In the genomic region with DNA sequence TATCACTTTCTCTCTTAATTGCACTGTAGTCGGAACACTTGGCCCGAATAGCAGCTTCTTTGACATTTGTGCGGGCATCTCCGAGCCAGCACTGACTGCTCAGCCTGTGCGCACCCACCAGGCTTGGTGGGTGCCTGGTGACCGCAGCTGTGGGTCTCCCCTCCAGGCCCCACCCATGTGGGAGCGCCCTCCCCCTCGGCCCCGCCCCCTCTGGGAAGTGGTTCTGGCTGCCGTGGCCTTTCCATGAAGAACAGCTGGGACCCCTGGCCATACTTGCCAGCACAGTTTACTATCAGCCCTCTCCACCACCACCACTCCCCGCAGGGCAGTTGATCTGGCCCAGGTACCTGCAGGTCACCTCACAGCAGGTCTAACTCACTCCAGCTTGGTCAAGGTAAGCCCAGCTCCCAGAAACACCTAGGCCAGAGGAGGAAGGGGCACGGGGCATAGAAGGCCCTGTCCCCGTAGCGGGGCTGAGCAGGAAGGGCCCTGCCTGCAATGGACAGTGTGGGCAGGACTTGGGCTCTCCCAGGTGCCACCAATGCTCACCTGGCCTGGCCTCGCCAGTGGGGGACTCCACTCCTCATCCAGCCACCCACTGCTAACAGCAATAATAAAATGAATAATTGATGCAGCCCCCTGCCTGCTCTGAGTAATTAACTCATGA, we compare ENCODE assay signal across 19 cellular contexts. TPM values are rescaled to one million over a fixed set of nuclear protein-coding genes. Genes with fewer than 3 reads are reported as not detected.
A peak's percentile ranks its signal among the peaks of the same experiment; 100 is the strongest.
DNase-seq lines count a peak whose midpoint lies in the region; ATAC-seq, FAIRE-seq and TF ChIP-seq lines count a peak whose summit lies in the region.
"Had no signal": no experiment of that assay in that cellular context is flagged by ENCODE, and none has a peak within 500 bp of the region (broad histone marks: within the 10 kb centered on the region; RNA-seq: fewer than 3 reads in every experiment).

No MANE protein-coding gene starts in this region.

- no peak for FAIRE-seq in K562 (lab: Jason Lieb, UNC)
- FAIRE-seq: A549 had no signal

- H3K4me2 ChIP-seq in K562 (ENCODE audit: insufficient read depth, low read length), result no peak overlapping the region
- H3K4me2 ChIP-seq: A549 had no signal

- H4K20me1 ChIP-seq in K562 (replicated peaks; ENCODE audit: control insufficient read depth, insufficient read depth, low read length), result peaks cover 8% of the 10 kb centered on the region

- peaks cover 3% of the 10 kb centered on the region for H3K9me1 ChIP-seq in K562 (ENCODE audit: control insufficient read depth, insufficient read depth, low read length)

- H2AFZ ChIP-seq in K562 (ENCODE audit: low read depth, low read length), result no peak overlapping the region

- no peaks in the 10 kb centered on the region for H3K79me2 ChIP-seq in K562 (ENCODE audit: control insufficient read depth, insufficient read depth, low read length)

- H3K27me3 ChIP-seq in right atrium auricular region, result no peaks in the 10 kb centered on the region
- peaks cover 0 to 54% of the 10 kb centered on the region in 2 experiments; a peak in 4 of 5 replicates for H3K27me3 ChIP-seq in K562 (ENCODE audit: control insufficient read depth in 2 of 2, insufficient read depth in 2 of 2, low read length in 2 of 2)

- intact Hi-C loops in left cardiac atrium (cut with DNase I), result no loop called here
- intact Hi-C loops in K562 (cut with micrococcal nuclease), result no loop called here

- ATAC-seq in left cardiac atrium (no peak), K562 (no peak), omental fat pad (ENCODE audit: low FRiP score) (no peak)
- ATAC-seq: A549 had no signal

- TF ChIP-seq EP300 in K562 (IDR thresholded peaks at IDR 0.05; ENCODE audit: low read length), result no peak

- H3K4me3 ChIP-seq in right atrium auricular region (no peak overlapping the region), K562 (no peak overlapping the region)
- H3K4me3 ChIP-seq: A549, HAP-1 had no signal

- peaks cover 0 to 11% of the 10 kb centered on the region in 2 donors for H3K4me1 ChIP-seq in right atrium auricular region
- H3K4me1 ChIP-seq in K562 (replicated peaks in 1 of 2; ENCODE audit: control insufficient read depth in 2 of 2, insufficient read depth in 2 of 2, low read length in 2 of 2), result peaks cover 4 to 34% of the 10 kb centered on the region in 2 experiments; a peak in 4 of 5 replicates
- H3K4me1 ChIP-seq: HAP-1 had no signal

- no TSS peak for BruUV-seq in K562 (replicated peaks; lab: Mats Ljungman, UMichigan)

- no peak for TF ChIP-seq CTCF in right atrium auricular region (IDR thresholded peaks at IDR 0.05)
- TF ChIP-seq CTCF in K562 (IDR thresholded peaks at IDR 0.05 in 2 of 3, conservative IDR thresholded peaks at IDR 0.05 in 1 of 3; ENCODE audit: insufficient read depth in 2 of 3, low read depth in 1 of 3, low read length in 3 of 3), result no peak
- no peak for TF ChIP-seq CTCF in omental fat pad (IDR thresholded peaks at IDR 0.05)

- no peak overlapping the region for H3K9ac ChIP-seq in K562 (ENCODE audit: insufficient read depth in 1 of 2, low read depth in 2 of 2, low read length in 2 of 2)

- TF ChIP-seq POLR2A in K562 (conservative IDR thresholded peaks at IDR 0.05), result no peak

- no peaks in the 10 kb centered on the region for H3K9me3 ChIP-seq in right atrium auricular region
- H3K9me3 ChIP-seq in K562 (replicated peaks; ENCODE audit: control insufficient read depth, insufficient read depth, low read depth, low read length), result no peaks in the 10 kb centered on the region
- H3K9me3 ChIP-seq: A549, Caco-2, HAP-1 had no signal

- DNase-seq in right atrium auricular region (ENCODE audit: low spot score), result peak; percentile 47
- no peak for DNase-seq in left cardiac atrium
- peak in 3 of 4 experiments; percentile 17 to 69 (median 68) for DNase-seq in K562 (ENCODE audit: extremely low read depth in 1 of 4, low spot score in 3 of 4)
- peak; percentile 14 for DNase-seq in omental fat pad (ENCODE audit: low spot score)
- DNase-seq in COR-L47 (lab: John Stamatoyannopoulos, UW), result no peak
- DNase-seq in HPDE6-E6E7 (ENCODE audit: extremely low spot score), result no peak
- no peak for DNase-seq in activated CD4-positive, alpha-beta T cell treated with anti-CD3 and anti-CD28 coated beads for 1 hour
- DNase-seq: Caco-2; EL; IMR-90; MV-4-11; NCI-H1417 treated with DMSO at 0.1 percent for 48 hours; NCI-H1930; NK-92 treated with Interleukin-12 subunit alpha and Interleukin-12 subunit beta, amount 100 ng/mL, for 24 hours had no signal

- 1% methylated on average over 15 of the region's 15 CpGs for WGBS in K562 (ENCODE audit: insufficient coverage, low coverage, missing lambda C conversion rate)

- TF ChIP-seq RAD21 in K562 (CRISPR knock-in tag; conservative IDR thresholded peaks at IDR 0.05 in 1 of 2, IDR thresholded peaks at IDR 0.05 in 1 of 2), result no peak

- CTCF ChIA-PET in K562 (lab: Yijun Ruan, JAX; ENCODE audit: low intra/inter-chr PET ratio), result no interaction called here

- in situ Hi-C loops in K562 (cut with MboI), result no loop called here

- H3K27ac ChIP-seq in right atrium auricular region (no peak overlapping the region), K562 (ENCODE audit: extremely low read depth, low read depth, low read length) (no peak overlapping the region)
- H3K27ac ChIP-seq: A549 had no signal

- H3K36me3 ChIP-seq in right atrium auricular region, result no peaks in the 10 kb centered on the region
- H3K36me3 ChIP-seq in K562 (ENCODE audit: control insufficient read depth, insufficient read depth, low read length), result no peaks in the 10 kb centered on the region
- H3K36me3 ChIP-seq: HAP-1 had no signal

- POLR2A ChIA-PET in K562 (lab: Yijun Ruan, JAX), result no interaction called here

TF ChIP-seq in K562, 482 proteins besides CTCF, POLR2A, EP300 and RAD21:
- TF ChIP-seq ZNF699 (CRISPR knock-in tag; IDR thresholded peaks at IDR 0.05; ENCODE audit: insufficient replicate concordance), result no peak
- no peak for TF ChIP-seq BRCA1 (IDR thresholded peaks at IDR 0.05)
- TF ChIP-seq BRCA1 (CRISPR knock-in tag; IDR thresholded peaks at IDR 0.05), result no peak

RNA-seq across cellular contexts. Expression of gene RASGEF1A, which starts 5.8 kb away (rescaled TPM):
- total RNA-seq in right atrium auricular region, result 1 to 10 TPM; 2.9 to 3.0 TPM
- total RNA-seq in left cardiac atrium, result 1 to 10 TPM; 1.4 to 2.0 TPM
- total RNA-seq in K562 (2011; cell fraction: chromatin; rRNA removed; ENCODE audit: low replicate concordance), result 16.2 and 38.5 TPM in 2 replicates
- 29.0 and 30.1 TPM in 2 replicates for total RNA-seq in K562 (2011; cell fraction: nucleolus; rRNA removed)
- total RNA-seq in K562 (2011; cell fraction: nucleoplasm; rRNA removed), result 17.3 and 19.3 TPM in 2 replicates
- total RNA-seq in K562 (2014; rRNA removed), result 29.7 and 32.0 TPM in 2 replicates
- total RNA-seq in K562 (2014; rRNA removed; fragmentation: Illumina TruSeq; extraction: Trizol), result 8.1 and 9.2 TPM in 2 replicates
- 9.8 and 10.2 TPM in 2 replicates for total RNA-seq in K562 (2015; rRNA removed; fragmentation: Illumina TruSeq; extraction: Trizol)
- 20.9 and 21.5 TPM in 2 replicates for total RNA-seq in K562 (2021)
- polyA plus RNA-seq in K562 (2011; rRNA removed), result 25.3 and 28.7 TPM in 2 replicates
- polyA plus RNA-seq in K562 (2011; cell fraction: cytosol; rRNA removed), result 27.5 and 49.3 TPM in 2 replicates
- polyA plus RNA-seq in K562 (2011; cell fraction: nucleus; rRNA removed), result 38.8 and 68.7 TPM in 2 replicates
- 7.4 and 13.1 TPM in 2 replicates for polyA plus RNA-seq in K562 (2012)
- polyA plus RNA-seq in K562 (2014; fragmentation: Illumina TruSeq; extraction: Trizol), result 14.7 and 18.9 TPM in 2 replicates
- 1 to 10 TPM; 1.6 to 2.9 TPM for polyA plus RNA-seq in K562 (2014; fragmentation: Nextera tagmentation; extraction: Ambion mirVana)
- 24.2 and 27.9 TPM in 2 replicates for polyA plus RNA-seq in K562 (2014; rRNA removed)
- polyA minus RNA-seq in K562 (2011; rRNA and poly(A)+ RNA removed), result 9.3 and 18.5 TPM in 2 replicates
- 19.4 and 20.6 TPM in 2 replicates for polyA minus RNA-seq in K562 (2011; cell fraction: cytosol; rRNA and poly(A)+ RNA removed)
- polyA minus RNA-seq in K562 (2011; cell fraction: nucleus; rRNA and poly(A)+ RNA removed), result 21.3 TPM in 2 replicates
- 1 to 10 TPM in 2 of 4 donors, under 1 TPM in 2; 0.28 to 2.8 (median 0.92) TPM for total RNA-seq in omental fat pad
- total RNA-seq: HT1080, LHCN-M2, RPMI7951 had no signal

Comparison
In these comparisons a context has a peak if more than half of its experiments do, and no peak if none do; other contexts are left out.
1. DNase-seq: peak in right atrium auricular region (single experiment), K562 (3 of 4) and omental fat pad (single experiment); none in left cardiac atrium (single experiment), COR-L47 (single experiment), HPDE6-E6E7 (single experiment) and activated CD4-positive, alpha-beta T cell treated with anti-CD3 and anti-CD28 coated beads for 1 hour (single experiment).